Comparison of ENCODE assay signal across 1 cellular context in the genomic region with DNA sequence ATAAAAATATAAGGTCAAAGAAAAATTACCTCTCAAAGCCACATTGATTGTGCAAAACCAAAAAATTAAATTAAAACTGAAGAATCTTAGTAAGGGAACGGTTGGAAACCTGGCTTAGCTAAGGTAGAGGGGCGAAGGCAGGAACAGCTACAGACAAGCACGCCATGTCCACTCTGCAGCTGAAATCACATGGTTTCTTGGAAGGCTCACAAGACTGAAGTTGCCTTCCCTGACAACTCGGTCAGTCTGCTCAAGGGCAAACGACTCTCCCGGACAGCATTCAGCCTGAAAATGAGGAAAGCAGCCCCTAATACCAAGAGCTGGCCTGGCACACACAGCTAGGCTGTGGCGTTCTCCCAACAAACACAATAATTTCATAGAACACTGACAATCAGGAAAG.
TF ChIP-seq lines count a peak whose summit lies in the region.

No MANE protein-coding gene starts in this region.

TF ChIP-seq in SK-N-SH, 30 proteins besides CTCF, POLR2A, EP300 and RAD21:
- TF ChIP-seq, protein P1, sequence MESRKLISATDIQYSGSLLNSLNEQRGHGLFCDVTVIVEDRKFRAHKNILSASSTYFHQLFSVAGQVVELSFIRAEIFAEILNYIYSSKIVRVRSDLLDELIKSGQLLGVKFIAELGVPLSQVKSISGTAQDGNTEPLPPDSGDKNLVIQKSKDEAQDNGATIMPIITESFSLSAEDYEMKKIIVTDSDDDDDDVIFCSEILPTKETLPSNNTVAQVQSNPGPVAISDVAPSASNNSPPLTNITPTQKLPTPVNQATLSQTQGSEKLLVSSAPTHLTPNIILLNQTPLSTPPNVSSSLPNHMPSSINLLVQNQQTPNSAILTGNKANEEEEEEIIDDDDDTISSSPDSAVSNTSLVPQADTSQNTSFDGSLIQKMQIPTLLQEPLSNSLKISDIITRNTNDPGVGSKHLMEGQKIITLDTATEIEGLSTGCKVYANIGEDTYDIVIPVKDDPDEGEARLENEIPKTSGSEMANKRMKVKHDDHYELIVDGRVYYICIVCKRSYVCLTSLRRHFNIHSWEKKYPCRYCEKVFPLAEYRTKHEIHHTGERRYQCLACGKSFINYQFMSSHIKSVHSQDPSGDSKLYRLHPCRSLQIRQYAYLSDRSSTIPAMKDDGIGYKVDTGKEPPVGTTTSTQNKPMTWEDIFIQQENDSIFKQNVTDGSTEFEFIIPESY (IDR thresholded peaks at IDR 0.05; ENCODE audit: borderline replicate concordance, low read depth), result no peak
